In genomic region chr14:94029671-94030203, GRCh38 we compare ENCODE assay signal across 1 cellular context.
TF ChIP-seq lines count a peak whose summit lies in the region.

No MANE protein-coding gene starts in this region.

TF ChIP-seq in HepG2, 621 proteins besides CTCF, POLR2A, EP300 and RAD21:
- 0 out of 2 replicates have a peak, but pooled peaks have one; percentile 10 for TF ChIP-seq ZNF687 (CRISPR knock-in tag; IDR thresholded peaks at IDR 0.05)
- TF ChIP-seq JUNB (CRISPR knock-in tag; IDR thresholded peaks at IDR 0.05; ENCODE audit: borderline replicate concordance): no peak
- no peak for TF ChIP-seq SNAPC4 (CRISPR knock-in tag; IDR thresholded peaks at IDR 0.05)
- no peak for TF ChIP-seq ELK4 (CRISPR knock-in tag; IDR thresholded peaks at IDR 0.05; ENCODE audit: borderline replicate concordance)
- TF ChIP-seq ZMYM3 (CRISPR knock-in tag; IDR thresholded peaks at IDR 0.05): peak; percentile 47; the same call in 1 of the 2 replicates
- TF ChIP-seq SNRNP70 (IDR thresholded peaks at IDR 0.05; ENCODE audit: low read depth, low read length): no peak
- no peak for TF ChIP-seq HDAC6 (IDR thresholded peaks at IDR 0.05; ENCODE audit: low read depth, low read length)
- TF ChIP-seq ZBTB1 (CRISPR knock-in tag; IDR thresholded peaks at IDR 0.05; ENCODE audit: borderline replicate concordance): no peak
- TF ChIP-seq SMARCE1 (IDR thresholded peaks at IDR 0.05; ENCODE audit: borderline replicate concordance): no peak
- no peak for TF ChIP-seq ERF (CRISPR knock-in tag; IDR thresholded peaks at IDR 0.05)
